ENCODE assay signal across 14 cellular contexts in genomic region chr11:10898003-10898762, GRCh38. TPM values are rescaled to one million over a fixed set of nuclear protein-coding genes. Genes with fewer than 3 reads are reported as not detected.
DNase-seq lines count a peak whose midpoint lies in the region; ATAC-seq and TF ChIP-seq lines count a peak whose summit lies in the region.
"Had no signal": no experiment of that assay in that cellular context is flagged by ENCODE, and none has a peak within 500 bp of the region (broad histone marks: within the 10 kb centered on the region; RNA-seq: fewer than 3 reads in every experiment).

No MANE protein-coding gene starts in this region.

- peaks cover 50% of the 10 kb centered on the region for H3K4me1 ChIP-seq in Caco-2
- H3K4me1 ChIP-seq in SJCRH30 = peaks cover 27% of the 10 kb centered on the region
- H3K4me1 ChIP-seq in gastrocnemius medialis = peaks cover 69 to 83% of the 10 kb centered on the region in 2 donors

- TF ChIP-seq CTCF in Caco-2 (IDR thresholded peaks at IDR 0.05; ENCODE audit: insufficient read depth in 1 of 2, low read depth in 1 of 2, low read length in 1 of 2, severe bottlenecking in 1 of 2, unreplicated experiment in 1 of 2) (no peak), fibroblast of the aortic adventitia (IDR thresholded peaks at IDR 0.05; ENCODE audit: insufficient read depth, low read length) (no peak), gastrocnemius medialis (IDR thresholded peaks at IDR 0.05 in 4 of 5, conservative IDR thresholded peaks at IDR 0.05 in 1 of 5) (no peak), foreskin fibroblast (IDR thresholded peaks at IDR 0.05; ENCODE audit: low read depth, low read length) (no peak)

- H3K27me3 Mint-ChIP-seq in Caco-2 (ENCODE audit: insufficient read depth, unreplicated experiment) = no peaks in the 10 kb centered on the region
- H3K27me3 Mint-ChIP-seq: activated CD4-positive, alpha-beta memory T cell treated with anti-CD3 and anti-CD28 coated beads, Interleukin-2, amount 10 ng/mL, durations not matched to agents 7 days and 5 days had no signal

- DNase-seq in Caco-2 (no peak), SJCRH30 (no peak), fibroblast of the aortic adventitia (ENCODE audit: low read depth) (no peak), gastrocnemius medialis (no peak), foreskin fibroblast (no peak), DMS53 (lab: John Stamatoyannopoulos, UW) (no peak)
- no peak for DNase-seq in stimulated activated CD4-positive, alpha-beta T cell treated with anti-CD3 and anti-CD28 coated beads, Interleukin-2, amount 100 ng/mL, for 48 hours
- no peak for DNase-seq in effector CD4-positive, alpha-beta T cell
- DNase-seq: activated CD4-positive, alpha-beta memory T cell treated with anti-CD3 and anti-CD28 coated beads, Interleukin-2, amount 10 ng/mL, durations not matched to agents 7 days and 5 days; anterior cingulate cortex; COR-L47; mesendoderm; stimulated activated CD4-positive, alpha-beta T cell treated with anti-CD3 and anti-CD28 coated beads, Interleukin-15, amount 100 ng/mL, for 24 hours; stimulated activated naive CD4-positive, alpha-beta T cell had no signal

- H3K36me3 ChIP-seq in Caco-2 (ENCODE audit: control insufficient read depth, insufficient read depth, low read length) (no peaks in the 10 kb centered on the region), SJCRH30 (no peaks in the 10 kb centered on the region), gastrocnemius medialis (no peaks in the 10 kb centered on the region)

- H3K36me3 Mint-ChIP-seq in Caco-2 (ENCODE audit: insufficient read depth, unreplicated experiment) = peaks cover 5% of the 10 kb centered on the region

- no peak overlapping the region for H3K4me3 Mint-ChIP-seq in Caco-2 (ENCODE audit: unreplicated experiment)
- H3K4me3 Mint-ChIP-seq: activated CD4-positive, alpha-beta memory T cell treated with anti-CD3 and anti-CD28 coated beads, Interleukin-2, amount 10 ng/mL, durations not matched to agents 7 days and 5 days had no signal

- BruUV-seq in Caco-2 (replicated peaks; lab: Mats Ljungman, UMichigan) = no TSS peak

- peak overlapping the region; percentile 86 for H3K27ac Mint-ChIP-seq in Caco-2 (ENCODE audit: unreplicated experiment)
- H3K27ac Mint-ChIP-seq: activated CD4-positive, alpha-beta memory T cell treated with anti-CD3 and anti-CD28 coated beads, Interleukin-2, amount 10 ng/mL, durations not matched to agents 7 days and 5 days had no signal

- H3K4me1 Mint-ChIP-seq in Caco-2 (ENCODE audit: low read depth, unreplicated experiment) = peaks cover 69% of the 10 kb centered on the region

- no peak for TF ChIP-seq POLR2A in gastrocnemius medialis (IDR thresholded peaks at IDR 0.05)

- no peaks in the 10 kb centered on the region for H3K9me3 Mint-ChIP-seq in Caco-2 (ENCODE audit: unreplicated experiment)
- H3K9me3 Mint-ChIP-seq: activated CD4-positive, alpha-beta memory T cell treated with anti-CD3 and anti-CD28 coated beads, Interleukin-2, amount 10 ng/mL, durations not matched to agents 7 days and 5 days had no signal

- CTCF ChIA-PET in Caco-2 (lab: Charles Lee) = no interaction called here

- intact Hi-C loops in Caco-2 (cut with micrococcal nuclease; ENCODE audit: unreplicated experiment) (loop anchor here (2.0 kb wide), 1 partner anchor 89 kb away; the partner anchor contains the start of gene EIF4G2), gastrocnemius medialis (cut with DNase I; ENCODE audit: low total_unique reads) (no loop called here)

- H3K27ac ChIP-seq in SJCRH30 (peak overlapping the region; percentile 91), gastrocnemius medialis (peak overlapping the region; percentile 88 to 96 (median 94))

- POLR2A ChIA-PET in Caco-2 (lab: Charles Lee) = interaction anchor here (0.9 to 1.5 kb wide), 2 partner anchors 27 to 89 kb away, joined by 3 to 5 read pairs; partner anchors contain the start of gene EIF4G2

- in situ Hi-C loops in gastrocnemius medialis (cut with MboI; ENCODE audit: low sequenced_read_pairs in 4 of 4) = no loop called here

- H3K27me3 ChIP-seq in Caco-2 (replicated peaks; ENCODE audit: control insufficient read depth, insufficient read depth, low read length) (no peaks in the 10 kb centered on the region), SJCRH30 (no peaks in the 10 kb centered on the region), gastrocnemius medialis (no peaks in the 10 kb centered on the region)

- no peak for ATAC-seq in gastrocnemius medialis

- H3K4me3 ChIP-seq in Caco-2 (ENCODE audit: low read depth, low read length) (no peak overlapping the region), SJCRH30 (no peak overlapping the region), fibroblast of the aortic adventitia (ENCODE audit: low read depth, low read length) (peak overlapping the region; percentile 49), gastrocnemius medialis (peak overlapping the region; percentile 1 to 55 (median 46)), foreskin fibroblast (ENCODE audit: low read depth in 1 of 2, low read length in 2 of 2) (peak overlapping the region in 1 of 2 donors; percentile 3)

- H3K9me3 ChIP-seq in Caco-2 (no peaks in the 10 kb centered on the region), SJCRH30 (replicated peaks) (no peaks in the 10 kb centered on the region), gastrocnemius medialis (no peaks in the 10 kb centered on the region)

RNA-seq across cellular contexts. Expression of gene ZBED5, which starts 40.3 kb away (rescaled TPM):
- total RNA-seq in Caco-2 (2022) (42.1 and 53.2 TPM in 2 replicates), fibroblast of the aortic adventitia (ENCODE audit: low replicate concordance) (30.3 and 60.6 TPM in 2 replicates), gastrocnemius medialis (10 to 100 TPM; 11.3 to 36.3 (median 18.5) TPM)
- total RNA-seq in SJCRH30 (2014; rRNA removed; shearing (Covaris generic)) = 59.6 and 73.8 TPM in 2 replicates

Comparison
In these comparisons a context has a peak if more than half of its experiments do, and no peak if none do; other contexts are left out.
1. H3K4me3 ChIP-seq: peak in fibroblast of the aortic adventitia (single experiment) and gastrocnemius medialis (4 of 4); none in Caco-2 (single experiment) and SJCRH30 (single experiment).